Comparison of ENCODE assay signal across 28 cellular contexts in genomic region chr7:47833211-47833610, GRCh38.
DNase-seq lines count a peak whose midpoint lies in the region; ATAC-seq, FAIRE-seq and TF ChIP-seq lines count a peak whose summit lies in the region.
"Had no signal": no experiment of that assay in that cellular context is flagged by ENCODE, and none has a peak within 500 bp of the region (broad histone marks: within the 10 kb centered on the region; RNA-seq: fewer than 3 reads in every experiment).

No MANE protein-coding gene starts in this region.

- peaks cover 20% of the 10 kb centered on the region for H3K4me1 Mint-ChIP-seq in neural progenitor cell

- no peaks in the 10 kb centered on the region for H3K79me2 ChIP-seq in neural progenitor cell (ENCODE audit: low read depth)
- H3K79me2 ChIP-seq in HepG2 (ENCODE audit: insufficient read depth, low read length), result no peaks in the 10 kb centered on the region

- no peak for TF ChIP-seq CTCF in NB4 (IDR thresholded peaks at IDR 0.05; ENCODE audit: low read depth, low read length)
- TF ChIP-seq CTCF in neural progenitor cell (IDR thresholded peaks at IDR 0.05), result no peak
- no peak for TF ChIP-seq CTCF in HepG2 (CRISPR knock-in tag; IDR thresholded peaks at IDR 0.05)

- no peaks in the 10 kb centered on the region for H3K36me3 ChIP-seq in neural progenitor cell
- H3K36me3 ChIP-seq in HepG2 (replicated peaks in 1 of 2; ENCODE audit: control insufficient read depth in 1 of 2, insufficient read depth in 2 of 2, low read length in 2 of 2), result no peaks in the 10 kb centered on the region
- H3K36me3 ChIP-seq: adrenal gland, brain microvascular endothelial cell, HAP-1, MG63, neutrophil, suprapubic skin had no signal

- CTCF ChIA-PET in HepG2 (lab: Yijun Ruan, JAX; ENCODE audit: low intra/inter-chr PET ratio, low total read pairs), result no interaction called here

- peak overlapping the region; percentile 94 for H3K27ac Mint-ChIP-seq in neural progenitor cell
- H3K27ac Mint-ChIP-seq: T-helper 1 cell treated with Interleukin-12 subunit alpha and Interleukin-12 subunit beta and Interleukin-4 antibody, amounts not matched to agents 30 μg/mL and 1 μg/mL, for 36 hours had no signal

- H3K27me3 Mint-ChIP-seq in neural progenitor cell (ENCODE audit: insufficient read depth, low read depth), result peaks cover 16% of the 10 kb centered on the region

- no peak for TF ChIP-seq POLR2A in NB4 (IDR thresholded peaks at IDR 0.05; ENCODE audit: extremely low read depth, insufficient read length)
- no peak for TF ChIP-seq POLR2A in HepG2 (IDR thresholded peaks at IDR 0.05; ENCODE audit: insufficient read depth in 1 of 2, low read depth in 2 of 2, low read length in 2 of 2)

- peaks cover 3% of the 10 kb centered on the region for H3K9me3 Mint-ChIP-seq in neural progenitor cell
- H3K9me3 Mint-ChIP-seq: T-helper 1 cell treated with Interleukin-12 subunit alpha and Interleukin-12 subunit beta and Interleukin-4 antibody, amounts not matched to agents 30 μg/mL and 1 μg/mL, for 36 hours had no signal

- H3K9ac ChIP-seq in neural progenitor cell, result no peak overlapping the region
- no peak overlapping the region for H3K9ac ChIP-seq in HepG2 (ENCODE audit: insufficient read depth, low read depth, low read length)

- intact Hi-C loops in HepG2 (cut with micrococcal nuclease; ENCODE audit: unreplicated experiment), result no loop called here

- in situ Hi-C loops in HepG2 (cut with HindIII; ENCODE audit: extremely low pct_ligation_motif_present, low pct_unique_long_range_greater_than_20kb), result loop anchor here (25.0 kb wide), 1 partner anchor 546 kb away; no protein-coding TSS in a partner anchor

- H3K36me3 Mint-ChIP-seq in neural progenitor cell, result no peaks in the 10 kb centered on the region

- H3K4me1 ChIP-seq in neural progenitor cell (no peaks in the 10 kb centered on the region), HepG2 (ENCODE audit: insufficient read depth, low read length) (peaks cover 6% of the 10 kb centered on the region; the same call in 1 of the 2 replicates)
- H3K4me1 ChIP-seq: adrenal gland, HAP-1, heart left ventricle had no signal

- DNase-seq in NB4 (ENCODE audit: low read depth), result peak; percentile 38
- DNase-seq in neural progenitor cell (ENCODE audit: low spot score), result no peak
- no peak for DNase-seq in HepG2 (ENCODE audit: low spot score)
- no peak for DNase-seq in DMS153 (lab: John Stamatoyannopoulos, UW)
- DNase-seq: ACHN; activated CD4-positive, alpha-beta T cell treated with anti-CD3 and anti-CD28 coated beads for 1 hour; activated T-cell treated with anti-CD3 and anti-CD28 coated beads, Interleukin-2, amount 50 U/mL, for 1 hour; adrenal gland; brain microvascular endothelial cell; Calu3; heart left ventricle; mammary epithelial cell; MG63; NCI-H1436; NCI-H510A; stimulated activated CD4-positive, alpha-beta T cell treated with anti-CD3 and anti-CD28 coated beads, Interleukin-1b, Interleukin-23, amount 100 ng/mL, for 48 hours had no signal

- H3K27me3 ChIP-seq in neural progenitor cell (no peaks in the 10 kb centered on the region), HepG2 (ENCODE audit: control insufficient read depth in 1 of 2, insufficient read depth in 2 of 2, low read length in 2 of 2) (peaks cover 8 to 75% of the 10 kb centered on the region in 2 experiments; a peak in 4 of 5 replicates)
- H3K27me3 ChIP-seq: adrenal gland, brain microvascular endothelial cell, heart left ventricle, MG63, neutrophil, suprapubic skin had no signal

- H3K4me3 Mint-ChIP-seq in neural progenitor cell, result no peak overlapping the region
- H3K4me3 Mint-ChIP-seq: T-helper 1 cell treated with Interleukin-12 subunit alpha and Interleukin-12 subunit beta and Interleukin-4 antibody, amounts not matched to agents 30 μg/mL and 1 μg/mL, for 36 hours had no signal

- H2AFZ ChIP-seq in neural progenitor cell (replicated peaks) (no peak overlapping the region), HepG2 (ENCODE audit: low read length) (no peak overlapping the region)

- no peaks in the 10 kb centered on the region for H4K20me1 ChIP-seq in neural progenitor cell (ENCODE audit: low read depth)
- H4K20me1 ChIP-seq in HepG2 (ENCODE audit: insufficient read depth, low read length), result no peaks in the 10 kb centered on the region

- H3K27ac ChIP-seq in neural progenitor cell (no peak overlapping the region), HepG2 (ENCODE audit: extremely low read length, insufficient read depth, low read length) (no peak overlapping the region)
- H3K27ac ChIP-seq: adrenal gland, brain microvascular endothelial cell, C4-2B, epithelial cell of prostate, heart left ventricle, neutrophil, skin epidermis, suprapubic skin had no signal

- no TSS peak for BruUV-seq in HepG2 (replicated peaks; lab: Mats Ljungman, UMichigan)

- 20% methylated on average over 1 of the region's 8 CpGs for WGBS in HepG2 (ENCODE audit: low lambda C conversion rate)

- FAIRE-seq in HepG2 (lab: Jason Lieb, UNC), result no peak
- FAIRE-seq: K562, RCC 7860 had no signal

- TF ChIP-seq RAD21 in HepG2 (CRISPR knock-in tag; IDR thresholded peaks at IDR 0.05), result no peak

- H3K4me3 ChIP-seq in NB4 (ENCODE audit: low read depth, low read length), result no peak overlapping the region
- H3K4me3 ChIP-seq in neural progenitor cell, result no peak overlapping the region
- H3K4me3 ChIP-seq in HepG2 (replicated peaks in 1 of 3; ENCODE audit: insufficient read depth in 1 of 3, low read depth in 2 of 3, low read length in 3 of 3), result no peak overlapping the region
- H3K4me3 ChIP-seq: adrenal gland, HAP-1, heart left ventricle, K562, MG63, skin epidermis, suprapubic skin had no signal

- H3K9me3 ChIP-seq in neural progenitor cell (ENCODE audit: low read depth), result no peaks in the 10 kb centered on the region
- no peaks in the 10 kb centered on the region for H3K9me3 ChIP-seq in HepG2 (ENCODE audit: low read length)
- H3K9me3 ChIP-seq: adrenal gland, HAP-1, heart left ventricle, MG63, neutrophil, suprapubic skin had no signal

- TF ChIP-seq EP300 in HepG2 (IDR thresholded peaks at IDR 0.05; ENCODE audit: low read depth in 2 of 2, low read length in 2 of 2), result no peak
- no peak for TF ChIP-seq EP300 in HepG2 (CRISPR knock-in tag; IDR thresholded peaks at IDR 0.05; ENCODE audit: borderline replicate concordance)

- peak; percentile 74 for ATAC-seq in GM18511 (IDR thresholded peaks at IDR 0.05; ENCODE audit: unreplicated experiment)
- peak; percentile 49 for ATAC-seq in GM21786 (IDR thresholded peaks at IDR 0.05; ENCODE audit: unreplicated experiment)
- no peak for ATAC-seq in HepG2
- no peak for ATAC-seq in GM19324 (IDR thresholded peaks at IDR 0.05; ENCODE audit: low FRiP score, unreplicated experiment)
- ATAC-seq: heart left ventricle, K562 had no signal

- H3F3A ChIP-seq in neural progenitor cell (ENCODE audit: low read depth), result no peaks in the 10 kb centered on the region

- POLR2A ChIA-PET in HepG2 (lab: Yijun Ruan, JAX), result no interaction called here

- H3K4me2 ChIP-seq in neural progenitor cell (no peak overlapping the region), HepG2 (ENCODE audit: low read depth, low read length) (no peak overlapping the region)

TF ChIP-seq in HepG2, 621 proteins besides CTCF, POLR2A, EP300 and RAD21 (continues in another document):
- TF ChIP-seq MLLT10 (CRISPR knock-in tag; IDR thresholded peaks at IDR 0.05), result no peak
- TF ChIP-seq MXD3 (CRISPR knock-in tag; IDR thresholded peaks at IDR 0.05), result no peak
- TF ChIP-seq ZNF749 (CRISPR knock-in tag; IDR thresholded peaks at IDR 0.05; ENCODE audit: borderline replicate concordance), result no peak
- no peak for TF ChIP-seq ZNF280D (CRISPR knock-in tag; IDR thresholded peaks at IDR 0.05)
- no peak for TF ChIP-seq ZNF343 (CRISPR knock-in tag; IDR thresholded peaks at IDR 0.05)
- TF ChIP-seq ELK4 (CRISPR knock-in tag; IDR thresholded peaks at IDR 0.05; ENCODE audit: borderline replicate concordance), result no peak
- no peak for TF ChIP-seq SRSF1 (optimal IDR thresholded peaks at IDR 0.05; ENCODE audit: low read depth, low read length)
- TF ChIP-seq SP5 (CRISPR knock-in tag; IDR thresholded peaks at IDR 0.05; ENCODE audit: borderline replicate concordance, low read depth), result no peak

Comparison
In these comparisons a context has a peak if more than half of its experiments do, and no peak if none do; other contexts are left out.
1. ATAC-seq: peak in GM18511 (single experiment) and GM21786 (single experiment); none in HepG2 (single experiment) and GM19324 (single experiment).